1 cellular context compared by ENCODE assay signal in genomic region chr11:75371930-75372876, GRCh38.
TF ChIP-seq lines count a peak whose summit lies in the region.

No MANE protein-coding gene starts in this region.

TF ChIP-seq in HepG2, 621 proteins besides CTCF, POLR2A, EP300 and RAD21 (continued from another document and continues in another):
- TF ChIP-seq HNF1A (IDR thresholded peaks at IDR 0.05; ENCODE audit: low read depth), result 0 out of 2 replicates have a peak, but pooled peaks have one; percentile 33
- TF ChIP-seq HNF1A (CRISPR knock-in tag; IDR thresholded peaks at IDR 0.05; ENCODE audit: borderline replicate concordance), result peak; percentile 60; the same call in 1 of the 2 replicates
- no peak for TF ChIP-seq ZNF317 (CRISPR knock-in tag; IDR thresholded peaks at IDR 0.05)
- no peak for TF ChIP-seq IRF2 (CRISPR knock-in tag; IDR thresholded peaks at IDR 0.05)
- TF ChIP-seq NR2F1 (CRISPR knock-in tag; IDR thresholded peaks at IDR 0.05), result peak; percentile 11 to 46; a peak in 1 of 4 replicates
- no peak for TF ChIP-seq MYNN (CRISPR knock-in tag; IDR thresholded peaks at IDR 0.05; ENCODE audit: low read depth)
- TF ChIP-seq ZMYM4 (CRISPR knock-in tag; IDR thresholded peaks at IDR 0.05), result no peak
- no peak for TF ChIP-seq SOX6 (IDR thresholded peaks at IDR 0.05)
- TF ChIP-seq SOX6 (CRISPR knock-in tag; IDR thresholded peaks at IDR 0.05), result peak; percentile 66
- no peak for TF ChIP-seq ZNF572 (CRISPR knock-in tag; IDR thresholded peaks at IDR 0.05)
- TF ChIP-seq ZNF605 (CRISPR knock-in tag; IDR thresholded peaks at IDR 0.05), result 0 out of 2 replicates have a peak, but pooled peaks have one; percentile 39
- 0 out of 2 replicates have a peak, but pooled peaks have one; percentile 27 for TF ChIP-seq KLF6 (CRISPR knock-in tag; IDR thresholded peaks at IDR 0.05)
- no peak for TF ChIP-seq MATR3 (CRISPR knock-in tag; IDR thresholded peaks at IDR 0.05)
- no peak for TF ChIP-seq IRF9 (CRISPR knock-in tag; IDR thresholded peaks at IDR 0.05; ENCODE audit: borderline replicate concordance)
- TF ChIP-seq ZNF816 (CRISPR knock-in tag; IDR thresholded peaks at IDR 0.05; ENCODE audit: borderline replicate concordance), result no peak; the same call in 1 of the 2 replicates
- TF ChIP-seq FOXK1 (CRISPR knock-in tag; IDR thresholded peaks at IDR 0.05; ENCODE audit: borderline replicate concordance, low read depth), result peak; percentile 71; the same call in 1 of the 2 replicates
- no peak for TF ChIP-seq MEF2D (CRISPR knock-in tag; IDR thresholded peaks at IDR 0.05)
- TF ChIP-seq KDM4B (CRISPR knock-in tag; IDR thresholded peaks at IDR 0.05), result no peak
- TF ChIP-seq PRDM10 (CRISPR knock-in tag; IDR thresholded peaks at IDR 0.05; ENCODE audit: low read depth), result 0 out of 2 replicates have a peak, but pooled peaks have one; percentile 37
- TF ChIP-seq PHF20 (CRISPR knock-in tag; IDR thresholded peaks at IDR 0.05), result no peak
- TF ChIP-seq ZUFSP (CRISPR knock-in tag; IDR thresholded peaks at IDR 0.05; ENCODE audit: borderline replicate concordance), result no peak
- TF ChIP-seq HCFC1 (IDR thresholded peaks at IDR 0.05; ENCODE audit: low read depth, low read length), result no peak
- TF ChIP-seq ZNF543 (CRISPR knock-in tag; IDR thresholded peaks at IDR 0.05), result no peak
- TF ChIP-seq ISL2 (CRISPR knock-in tag; IDR thresholded peaks at IDR 0.05), result 0 out of 2 replicates have a peak, but pooled peaks have one; percentile 41
- peak in 1 of 2 experiments; percentile 45; a peak in 1 of 4 replicates for TF ChIP-seq KLF16 (CRISPR knock-in tag; IDR thresholded peaks at IDR 0.05)
- TF ChIP-seq ZNF121 (CRISPR knock-in tag; IDR thresholded peaks at IDR 0.05), result no peak
- no peak for TF ChIP-seq ZNF225 (CRISPR knock-in tag; IDR thresholded peaks at IDR 0.05)
- peak; percentile 62; the same call in 1 of the 2 replicates for TF ChIP-seq KAT8 (CRISPR knock-in tag; IDR thresholded peaks at IDR 0.05)
- peak; percentile 73; the same call in 1 of the 2 replicates for TF ChIP-seq AHDC1 (CRISPR knock-in tag; IDR thresholded peaks at IDR 0.05; ENCODE audit: borderline replicate concordance)
- TF ChIP-seq ERF (CRISPR knock-in tag; IDR thresholded peaks at IDR 0.05), result no peak
- TF ChIP-seq ZBTB4 (CRISPR knock-in tag; IDR thresholded peaks at IDR 0.05; ENCODE audit: borderline replicate concordance), result no peak
- peak; percentile 61 for TF ChIP-seq ZBTB25 (CRISPR knock-in tag; IDR thresholded peaks at IDR 0.05)
- TF ChIP-seq ZNF781 (CRISPR knock-in tag; IDR thresholded peaks at IDR 0.05; ENCODE audit: borderline replicate concordance, not compliant biosample characterization), result peak; percentile 23
- peak; percentile 81 for TF ChIP-seq TCF7 (IDR thresholded peaks at IDR 0.05; ENCODE audit: low read depth)
- no peak for TF ChIP-seq NKX3-1 (CRISPR knock-in tag; IDR thresholded peaks at IDR 0.05)
- TF ChIP-seq HOXD1 (CRISPR knock-in tag; IDR thresholded peaks at IDR 0.05), result no peak; the same call in 1 of the 2 replicates
- no peak for TF ChIP-seq ZBTB44 (CRISPR knock-in tag; IDR thresholded peaks at IDR 0.05)
- no peak for TF ChIP-seq HES4 (CRISPR knock-in tag; IDR thresholded peaks at IDR 0.05; ENCODE audit: borderline replicate concordance)
